In the genomic region with DNA sequence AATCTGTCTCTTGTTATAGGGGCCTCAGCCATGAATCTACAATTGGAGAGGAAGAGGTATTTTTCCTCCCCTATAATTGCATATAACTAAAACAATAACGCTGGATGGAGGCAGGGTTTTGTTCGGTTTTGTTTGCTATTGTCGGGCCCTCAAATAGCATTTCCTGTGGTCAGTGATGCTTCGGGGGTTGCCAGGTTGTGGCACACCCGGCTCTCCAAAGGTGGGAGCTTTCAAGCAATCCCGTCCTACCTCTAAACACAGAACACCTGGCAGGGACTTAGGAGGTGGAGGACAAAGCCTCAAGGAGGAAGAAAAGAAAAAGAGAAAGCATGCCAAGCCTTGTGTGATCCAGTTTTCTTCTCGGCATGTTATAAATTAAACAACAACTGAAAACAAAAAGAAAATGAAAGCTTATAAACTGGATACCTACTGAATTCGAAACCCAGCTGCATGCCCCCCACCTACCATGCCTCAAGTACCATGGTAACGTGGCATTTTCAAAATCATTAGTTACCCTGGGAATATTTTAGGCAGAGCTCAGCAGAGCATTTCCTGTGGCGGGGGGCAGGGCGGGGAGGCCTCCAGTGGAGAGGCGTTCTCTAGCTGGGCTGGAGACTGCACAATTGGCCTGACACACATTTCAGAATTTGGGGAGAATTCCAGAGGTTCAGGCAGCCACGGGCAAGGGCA, we compare ENCODE assay signal across 13 cellular contexts.
A peak's percentile ranks its signal among the peaks of the same experiment; 100 is the strongest.
DNase-seq lines count a peak whose midpoint lies in the region; ATAC-seq and TF ChIP-seq lines count a peak whose summit lies in the region.
"Had no signal": no experiment of that assay in that cellular context is flagged by ENCODE, and none has a peak within 500 bp of the region (broad histone marks: within the 10 kb centered on the region; RNA-seq: fewer than 3 reads in every experiment).

No MANE protein-coding gene starts in this region.

- H3K9ac ChIP-seq in mammary epithelial cell (ENCODE audit: insufficient read depth, low read length) (no peak overlapping the region), skeletal muscle tissue (ENCODE audit: low read depth in 1 of 3, low read length in 3 of 3) (no peak overlapping the region)

- no peaks in the 10 kb centered on the region for H3K79me2 ChIP-seq in mammary epithelial cell (ENCODE audit: insufficient read depth, low read length)

- H3K4me1 ChIP-seq in mammary epithelial cell (ENCODE audit: insufficient read depth, low read length) = no peaks in the 10 kb centered on the region
- no peaks in the 10 kb centered on the region for H3K4me1 ChIP-seq in skeletal muscle tissue (ENCODE audit: control insufficient read depth in 3 of 3, insufficient read depth in 3 of 3, low read length in 3 of 3)
- H3K4me1 ChIP-seq: Peyer's patch had no signal

- no peak overlapping the region for H3K4me2 ChIP-seq in mammary epithelial cell (ENCODE audit: insufficient read depth, low read depth, low read length)

- H3K36me3 ChIP-seq in mammary epithelial cell (ENCODE audit: insufficient read depth, low read length) = no peaks in the 10 kb centered on the region
- no peaks in the 10 kb centered on the region for H3K36me3 ChIP-seq in skeletal muscle tissue (ENCODE audit: control insufficient read depth in 3 of 3, insufficient read depth in 3 of 3, low read length in 3 of 3)
- H3K36me3 ChIP-seq: ovary, Peyer's patch had no signal

- ATAC-seq in GM18870 (IDR thresholded peaks at IDR 0.05; ENCODE audit: unreplicated experiment) = peak; percentile 67
- peak; percentile 76 for ATAC-seq in HG03432 (IDR thresholded peaks at IDR 0.05; ENCODE audit: unreplicated experiment)
- no peak for ATAC-seq in GM21515 (IDR thresholded peaks at IDR 0.05; ENCODE audit: unreplicated experiment)
- ATAC-seq: effector memory CD8-positive, alpha-beta T cell had no signal

- no TSS peak for BruUV-seq in mammary epithelial cell (replicated peaks; lab: Mats Ljungman, UMichigan)

- CTCF ChIA-PET in mammary epithelial cell (lab: Charles Lee; ENCODE audit: low non-redundant PET) (no interaction called here), GM10248 (lab: Yijun Ruan, JAX) (no interaction called here)

- peak overlapping the region; percentile 34 for H2AFZ ChIP-seq in mammary epithelial cell (ENCODE audit: low read depth, low read length)

- H3K9me3 ChIP-seq in mammary epithelial cell (replicated peaks; ENCODE audit: insufficient read depth, low read length) (no peaks in the 10 kb centered on the region), skeletal muscle tissue (ENCODE audit: control insufficient read depth in 3 of 3, low read length in 3 of 3) (no peaks in the 10 kb centered on the region)
- H3K9me3 ChIP-seq: ovary, Peyer's patch had no signal

- dilution Hi-C loops in mammary epithelial cell (cut with HindIII; ENCODE audit: low sequenced_read_pairs) = no loop called here

- POLR2A ChIA-PET in GM10248 (lab: Yijun Ruan, JAX) = no interaction called here

- TF ChIP-seq CTCF in mammary epithelial cell (conservative IDR thresholded peaks at IDR 0.05 in 1 of 2, IDR thresholded peaks at IDR 0.05 in 1 of 2; ENCODE audit: extremely low read depth in 1 of 2, insufficient read depth in 1 of 2, low read depth in 1 of 2, low read length in 2 of 2) = no peak
- no peak for TF ChIP-seq CTCF in GM10248 (IDR thresholded peaks at IDR 0.05; ENCODE audit: control extremely low read depth, extremely low read depth, low read depth, missing control alignments)

- WGBS in mammary epithelial cell (ENCODE audit: low coverage, missing lambda C conversion rate) = 51% methylated on average over 11 of the region's 13 CpGs

- intact Hi-C loops in mammary epithelial cell (cut with micrococcal nuclease) = no loop called here

- H3K4me3 ChIP-seq in mammary epithelial cell (replicated peaks in 1 of 3; ENCODE audit: insufficient read depth in 1 of 3, low read depth in 2 of 3, low read length in 3 of 3) = no peak overlapping the region
- H3K4me3 ChIP-seq in skeletal muscle tissue (ENCODE audit: low read length in 3 of 3) = peak overlapping the region in 2 of 3 donors; percentile 17 to 51
- H3K4me3 ChIP-seq: ovary, Peyer's patch had no signal

- H3K27ac ChIP-seq in mammary epithelial cell (ENCODE audit: insufficient read depth, low read depth, low read length) (no peak overlapping the region), skeletal muscle tissue (ENCODE audit: low read depth, low read length) (no peak overlapping the region)
- H3K27ac ChIP-seq: ovary, Peyer's patch had no signal

- DNase-seq in mammary epithelial cell (no peak), NCI-H345 treated with DMSO at 0.1 percent for 48 hours (lab: John Stamatoyannopoulos, UW; ENCODE audit: unreplicated experiment) (no peak), NCI-H524 treated with DMSO at 0.1 percent for 48 hours (lab: John Stamatoyannopoulos, UW) (no peak), GM10248 (ENCODE audit: extremely low spot score) (no peak)
- DNase-seq: DMS79; effector memory CD8-positive, alpha-beta T cell; NCI-H1105; ovary; Peyer's patch had no signal

- H4K20me1 ChIP-seq in mammary epithelial cell (ENCODE audit: insufficient read depth, low read length) = no peaks in the 10 kb centered on the region

- in situ Hi-C loops in mammary epithelial cell (cut with MboI; ENCODE audit: low sequenced_read_pairs in 2 of 2) = no loop called here

- H3K27me3 ChIP-seq in mammary epithelial cell (ENCODE audit: insufficient read depth, low read length) (no peaks in the 10 kb centered on the region), skeletal muscle tissue (ENCODE audit: control insufficient read depth in 3 of 3, insufficient read depth in 3 of 3, low read length in 3 of 3) (no peaks in the 10 kb centered on the region)
- H3K27me3 ChIP-seq: Peyer's patch had no signal

Comparison
In these comparisons a context has a peak if more than half of its experiments do, and no peak if none do; other contexts are left out.
1. H3K4me3 ChIP-seq: peak in skeletal muscle tissue (2 of 3); none in mammary epithelial cell (0 of 3).